Comparison of ENCODE assay signal across 24 cellular contexts in the genomic region with DNA sequence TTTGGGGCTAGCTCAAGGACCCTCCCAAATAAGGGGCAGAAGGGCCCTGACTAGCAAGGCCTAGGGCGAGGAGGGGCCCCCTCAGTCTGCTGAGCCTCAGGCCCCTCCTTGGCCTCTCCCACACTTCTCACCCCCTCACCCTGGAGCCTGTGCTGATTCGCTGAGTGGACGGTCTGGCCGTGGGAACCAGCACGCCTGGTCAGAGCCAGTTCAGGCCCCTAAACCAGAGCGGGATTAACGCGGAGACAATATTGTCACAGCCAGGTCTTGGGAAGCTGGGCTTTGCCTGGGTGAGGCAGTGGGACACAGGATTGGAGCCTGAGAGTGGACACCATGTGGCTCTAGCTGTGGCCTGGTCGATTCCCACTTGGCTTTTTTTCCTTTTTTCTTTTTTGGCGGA. TPM values are rescaled to one million over a fixed set of nuclear protein-coding genes. Genes with fewer than 3 reads are reported as not detected.
"Had no signal": no experiment of that assay in that cellular context is flagged by ENCODE, and none has a peak within 500 bp of the region (broad histone marks: within the 10 kb centered on the region; RNA-seq: fewer than 3 reads in every experiment).

No MANE protein-coding gene starts in this region.

- H3K4me3 ChIP-seq: dorsolateral prefrontal cortex, hepatocyte, mucosa of descending colon, pancreas, thyroid gland, upper lobe of right lung, vagina had no signal

- H3K27me3 ChIP-seq: hepatocyte, pancreas, thyroid gland, vagina had no signal

- H3K9me3 ChIP-seq: mucosa of descending colon, pancreas, thyroid gland, upper lobe of right lung, vagina had no signal

- H3K4me2 ChIP-seq: hepatocyte had no signal

- H3K27ac Mint-ChIP-seq: progenitor cell of endocrine pancreas had no signal

- H3K9me3 Mint-ChIP-seq: neural crest cell had no signal

- DNase-seq: cortex of kidney; dorsolateral prefrontal cortex; effector CD8-positive, alpha-beta T cell; foreskin melanocyte; head of caudate nucleus; left colon; mucosa of descending colon; naive thymus-derived CD8-positive, alpha-beta T cell; occipital lobe; right cardiac atrium; small intestine; stimulated activated CD4-positive, alpha-beta T cell treated with anti-CD3 and anti-CD28 coated beads, Interleukin-12 subunit alpha, Interleukin-12 subunit beta, amount 100 ng/mL, for 4 hours; stimulated activated naive CD4-positive, alpha-beta T cell treated with Interleukin-2 at 50 U/mL for 16 hours; upper lobe of right lung had no signal

- H3K36me3 Mint-ChIP-seq: naive thymus-derived CD8-positive, alpha-beta T cell had no signal

- H3K4me1 ChIP-seq: pancreas had no signal

- H3K27ac ChIP-seq: dorsolateral prefrontal cortex, hepatocyte, pancreas, upper lobe of right lung, vagina had no signal

- H3K36me3 ChIP-seq: pancreas, thyroid gland, upper lobe of right lung, vagina had no signal

- ATAC-seq: left colon; mucosa of descending colon; naive thymus-derived CD8-positive, alpha-beta T cell; pancreas; right cardiac atrium; upper lobe of right lung had no signal

- H3K4me3 Mint-ChIP-seq: neural crest cell had no signal

- H2AFZ ChIP-seq: hepatocyte had no signal

RNA-seq across cellular contexts. Expression of gene FBLIM1, which starts 4.8 kb away (rescaled TPM):
- total RNA-seq: naive thymus-derived CD8-positive, alpha-beta T cell had no signal
- polyA plus RNA-seq: naive thymus-derived CD8-positive, alpha-beta T cell had no signal

RNA-seq across cellular contexts. Expression of gene TMEM82, which starts 11.5 kb away (rescaled TPM):
- total RNA-seq: dorsolateral prefrontal cortex; kidney epithelial cell; lung microvascular endothelial cell; mesenteric fat pad; naive thymus-derived CD8-positive, alpha-beta T cell; neural crest cell; occipital lobe; pancreas; right cardiac atrium; thyroid gland; upper lobe of right lung; vagina had no signal
- polyA plus RNA-seq: esophagus; naive thymus-derived CD8-positive, alpha-beta T cell; pancreas; right cardiac atrium had no signal
